Comparison of ENCODE assay signal across 19 cellular contexts in genomic region chr3:39716849-39717248, GRCh38.
DNase-seq lines count a peak whose midpoint lies in the region; ATAC-seq, FAIRE-seq and TF ChIP-seq lines count a peak whose summit lies in the region.
"Had no signal": no experiment of that assay in that cellular context is flagged by ENCODE, and none has a peak within 500 bp of the region (broad histone marks: within the 10 kb centered on the region; RNA-seq: fewer than 3 reads in every experiment).

No MANE protein-coding gene starts in this region.

- TF ChIP-seq CTCF in A549 (IDR thresholded peaks at IDR 0.05) (no peak), GM23338 (conservative IDR thresholded peaks at IDR 0.05; ENCODE audit: low read depth in 2 of 2) (no peak), bronchial epithelial cell (IDR thresholded peaks at IDR 0.05; ENCODE audit: insufficient read depth, low read length, severe bottlenecking) (no peak), left ventricle myocardium inferior (IDR thresholded peaks at IDR 0.05; ENCODE audit: borderline replicate concordance) (no peak)

- no peaks in the 10 kb centered on the region for H4K20me1 ChIP-seq in GM23338 (replicated peaks; ENCODE audit: insufficient read depth)

- no peaks in the 10 kb centered on the region for H3F3A ChIP-seq in GM23338 (replicated peaks; ENCODE audit: low read depth)

- H3K27me3 Mint-ChIP-seq in GM23338 (ENCODE audit: insufficient read depth, low read depth, poor library complexity) = peaks cover 3% of the 10 kb centered on the region

- no peak overlapping the region for H4K8ac ChIP-seq in mesendoderm (ENCODE audit: low read depth, low read length)

- H2BK15ac ChIP-seq in mesendoderm (replicated peaks; ENCODE audit: low read depth) = no peak overlapping the region

- POLR2A ChIA-PET in A549 (lab: Yijun Ruan, JAX) = no interaction called here

- no peak for DNase-seq in A549 (ENCODE audit: low read depth in 1 of 2, low spot score in 1 of 2)
- DNase-seq in GM23338 (ENCODE audit: low spot score) = no peak
- peak; percentile 14 for DNase-seq in bronchial epithelial cell (ENCODE audit: low read depth)
- DNase-seq in mesendoderm = peak; percentile 78
- DNase-seq in cerebellar nuclear complex (lab: John Stamatoyannopoulos, UW) = no peak
- DNase-seq in left ventricle myocardium inferior = no peak
- no peak for DNase-seq in left colon
- DNase-seq: CD8-positive, alpha-beta T cell; COR-L47; DMS153; DMS79 treated with DMSO at 0.1 percent for 48 hours; EL; GDM1; HCEC 1CT had no signal

- H3K27ac Mint-ChIP-seq in GM23338 = no peak overlapping the region
- H3K27ac Mint-ChIP-seq: CD14-positive monocyte; CD8-positive, alpha-beta T cell had no signal

- H3K4me3 Mint-ChIP-seq in GM23338 = no peak overlapping the region
- H3K4me3 Mint-ChIP-seq: CD14-positive monocyte; CD8-positive, alpha-beta T cell had no signal

- H3K27ac ChIP-seq in A549 = no peak overlapping the region
- H3K27ac ChIP-seq in GM23338 (ENCODE audit: low read depth) = no peak overlapping the region
- H3K27ac ChIP-seq in mesendoderm (ENCODE audit: low read depth, low read length) = no peak overlapping the region
- no peak overlapping the region for H3K27ac ChIP-seq in left ventricle myocardium inferior (replicated peaks)

- no peaks in the 10 kb centered on the region; the same call in 1 of the 3 replicates for H3K9me3 Mint-ChIP-seq in GM23338
- H3K9me3 Mint-ChIP-seq: CD8-positive, alpha-beta T cell had no signal

- H3K56ac ChIP-seq in mesendoderm (ENCODE audit: low read length) = no peak overlapping the region

- no peak overlapping the region for H3K18ac ChIP-seq in mesendoderm (ENCODE audit: low read length)

- no peaks in the 10 kb centered on the region for H3K27me3 ChIP-seq in GM23338 (ENCODE audit: insufficient read depth)
- no peaks in the 10 kb centered on the region for H3K27me3 ChIP-seq in bronchial epithelial cell (ENCODE audit: control insufficient read depth, insufficient read depth, low read length)
- H3K27me3 ChIP-seq in mesendoderm (ENCODE audit: insufficient read depth, low read length, poor library complexity) = no peaks in the 10 kb centered on the region
- no peaks in the 10 kb centered on the region for H3K27me3 ChIP-seq in left ventricle myocardium inferior (ENCODE audit: low read depth)

- no peak overlapping the region for H3K23ac ChIP-seq in mesendoderm (ENCODE audit: low read length)

- WGBS in A549 (ENCODE audit: missing lambda C conversion rate) = 42% methylated on average over 3 of the region's 3 CpGs
- no CpG with 5 or more reads among the region's 3 CpGs for WGBS in mesendoderm (ENCODE audit: extremely low coverage, insufficient coverage, low lambda C conversion rate)

- H3K4me1 Mint-ChIP-seq in GM23338 = peaks cover 5% of the 10 kb centered on the region
- H3K4me1 Mint-ChIP-seq: CD14-positive monocyte had no signal

- ATAC-seq in A549 (no peak), GM23338 (no peak), left colon (no peak)
- ATAC-seq: CD8-positive, alpha-beta T cell had no signal

- intact Hi-C loops in left ventricle myocardium inferior (cut with micrococcal nuclease) = no loop called here
- intact Hi-C loops in left colon (cut with DNase I, micrococcal nuclease) = no loop called here

- H3K4ac ChIP-seq in mesendoderm (ENCODE audit: low read depth, low read length) = no peak overlapping the region

- H3K4me1 ChIP-seq in A549 = no peaks in the 10 kb centered on the region
- H3K4me1 ChIP-seq in GM23338 (ENCODE audit: insufficient read depth) = no peaks in the 10 kb centered on the region
- peaks cover 2% of the 10 kb centered on the region for H3K4me1 ChIP-seq in mesendoderm (ENCODE audit: control insufficient read depth, low read depth, low read length)
- H3K4me1 ChIP-seq in left ventricle myocardium inferior = no peaks in the 10 kb centered on the region

- H3K36me3 Mint-ChIP-seq in GM23338 (ENCODE audit: low read depth) = no peaks in the 10 kb centered on the region
- H3K36me3 Mint-ChIP-seq: CD14-positive monocyte; CD8-positive, alpha-beta T cell had no signal

- H3K4me3 ChIP-seq in A549 = no peak overlapping the region
- H3K4me3 ChIP-seq in GM23338 = no peak overlapping the region
- H3K4me3 ChIP-seq in bronchial epithelial cell (ENCODE audit: low read depth, low read length) = no peak overlapping the region
- no peak overlapping the region for H3K4me3 ChIP-seq in mesendoderm (ENCODE audit: low read length)
- H3K4me3 ChIP-seq in left ventricle myocardium inferior = no peak overlapping the region

- no peaks in the 10 kb centered on the region for H3K79me2 ChIP-seq in GM23338 (replicated peaks; ENCODE audit: insufficient read depth)
- H3K79me2 ChIP-seq in mesendoderm (ENCODE audit: control insufficient read depth, insufficient read depth, low read length) = no peaks in the 10 kb centered on the region

- H3K79me1 ChIP-seq in mesendoderm (ENCODE audit: low read length) = no peaks in the 10 kb centered on the region

- H2BK5ac ChIP-seq in mesendoderm (ENCODE audit: low read length) = no peak overlapping the region

- H3K9me2 ChIP-seq in GM23338 (ENCODE audit: insufficient read depth) = no peaks in the 10 kb centered on the region

- CTCF ChIA-PET in A549 (lab: Yijun Ruan, JAX) = no interaction called here

- no peak for TF ChIP-seq POLR2A in A549 (IDR thresholded peaks at IDR 0.05; ENCODE audit: low read length)

- no peak overlapping the region for H3K9ac ChIP-seq in mesendoderm (ENCODE audit: low read length)

- no peak overlapping the region for H3K4me2 ChIP-seq in A549
- no peak overlapping the region for H3K4me2 ChIP-seq in GM23338
- H3K4me2 ChIP-seq in mesendoderm (ENCODE audit: low read length) = no peak overlapping the region

- H3K9me3 ChIP-seq in A549 (no peaks in the 10 kb centered on the region), left ventricle myocardium inferior (replicated peaks) (no peaks in the 10 kb centered on the region)

- no peak for FAIRE-seq in A549 (lab: Jason Lieb, UNC)
- no peak for FAIRE-seq in bronchial epithelial cell (lab: Jason Lieb, UNC)
- FAIRE-seq: D721Med, GM12892, H1, HTR-8/SVneo had no signal

- H2AK5ac ChIP-seq in mesendoderm (ENCODE audit: low read length) = no peak overlapping the region

- H4K5ac ChIP-seq in mesendoderm (ENCODE audit: low read length) = no peak overlapping the region

- TF ChIP-seq EP300 in A549 (IDR thresholded peaks at IDR 0.05) = no peak

- TF ChIP-seq RAD21 in A549 (conservative IDR thresholded peaks at IDR 0.05 in 1 of 2, IDR thresholded peaks at IDR 0.05 in 1 of 2) = no peak

- no peak overlapping the region for H2BK120ac ChIP-seq in mesendoderm (ENCODE audit: low read depth, low read length)

- H3K36me3 ChIP-seq in GM23338 (ENCODE audit: insufficient read depth) (no peaks in the 10 kb centered on the region), bronchial epithelial cell (ENCODE audit: control insufficient read depth, insufficient read depth, low read length) (no peaks in the 10 kb centered on the region), mesendoderm (ENCODE audit: control insufficient read depth, insufficient read depth, low read length) (no peaks in the 10 kb centered on the region), left ventricle myocardium inferior (no peaks in the 10 kb centered on the region)

- 0 out of 2 replicates have a peak overlapping the region, but pooled peaks have one; percentile 5 for H2AFZ ChIP-seq in GM23338

TF ChIP-seq in A549, 52 proteins besides CTCF, POLR2A, EP300 and RAD21:
- no peak for TF ChIP-seq JUN (IDR thresholded peaks at IDR 0.05)
- TF ChIP-seq ZSCAN20 (CRISPR knock-in tag; IDR thresholded peaks at IDR 0.05) = no peak
- TF ChIP-seq MAFK (IDR thresholded peaks at IDR 0.05; ENCODE audit: partially characterized antibody) = peak; percentile 10
- no peak for TF ChIP-seq NFE2L2 (conservative IDR thresholded peaks at IDR 0.05; ENCODE audit: low read length)
- no peak for TF ChIP-seq CHD2 (IDR thresholded peaks at IDR 0.05; ENCODE audit: low read length, partially characterized antibody)
- no peak for TF ChIP-seq EHMT2 (IDR thresholded peaks at IDR 0.05; ENCODE audit: low read depth)
TF ChIP-seq in A549: peak in this region for 1.

TF ChIP-seq in GM23338, 12 proteins besides CTCF, POLR2A, EP300 and RAD21 (continues in another document):
- TF ChIP-seq JUNB (IDR thresholded peaks at IDR 0.05; ENCODE audit: unreplicated experiment) (no peak), EZH2 (IDR thresholded peaks at IDR 0.05; ENCODE audit: low read depth, unreplicated experiment) (no peak)

Comparison
In these comparisons a context has a peak if more than half of its experiments do, and no peak if none do; other contexts are left out.
1. DNase-seq: peak in bronchial epithelial cell (single experiment) and mesendoderm (single experiment); none in A549 (0 of 2), GM23338 (single experiment), cerebellar nuclear complex (0 of 2), left ventricle myocardium inferior (single experiment) and left colon (0 of 2).